ENCODE assay signal across 16 cellular contexts in the genomic region with DNA sequence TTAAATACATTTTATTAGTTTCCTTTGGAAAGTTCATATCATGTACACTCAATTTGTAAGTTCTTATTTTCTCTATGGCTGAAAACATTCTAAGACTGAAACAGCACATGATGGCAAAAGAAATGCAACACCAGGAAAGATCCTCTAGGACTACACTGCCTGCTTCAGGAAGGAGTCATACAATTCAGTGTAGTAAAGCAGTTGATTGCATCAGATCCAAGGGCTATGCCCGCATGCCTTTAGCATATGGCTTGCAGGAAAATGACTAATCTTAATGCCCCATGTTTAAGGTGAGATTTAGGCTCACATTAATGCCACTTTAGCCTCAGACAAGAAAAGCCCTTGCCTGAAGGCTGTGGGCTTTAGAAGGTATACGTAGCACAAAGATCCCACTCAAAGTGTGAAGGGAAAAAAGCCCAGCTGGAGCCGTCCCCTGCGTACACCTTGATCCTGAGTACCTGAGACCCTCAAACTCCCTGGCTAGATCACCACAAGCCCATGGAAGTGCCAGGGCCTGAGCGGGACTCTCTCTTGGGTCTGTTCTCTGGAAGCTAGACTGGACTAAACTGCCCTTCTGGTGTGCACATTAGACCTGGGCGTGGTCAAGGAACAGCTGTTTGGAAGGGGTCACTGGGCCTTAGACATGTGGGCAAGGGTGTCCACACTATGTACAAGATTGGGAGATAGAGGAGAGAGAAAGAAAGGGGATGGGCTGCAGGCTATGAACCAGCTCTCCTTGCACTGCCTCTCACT. TPM values are rescaled to one million over a fixed set of nuclear protein-coding genes. Genes with fewer than 3 reads are reported as not detected.
DNase-seq lines count a peak whose midpoint lies in the region; ATAC-seq, FAIRE-seq and TF ChIP-seq lines count a peak whose summit lies in the region.
"Had no signal": no experiment of that assay in that cellular context is flagged by ENCODE, and none has a peak within 500 bp of the region (broad histone marks: within the 10 kb centered on the region; RNA-seq: fewer than 3 reads in every experiment).

No MANE protein-coding gene starts in this region.

- intact Hi-C loops in thyroid gland (cut with DNase I) (no loop called here), esophagus muscularis mucosa (cut with DNase I) (no loop called here)

- ATAC-seq in GM18511 (IDR thresholded peaks at IDR 0.05; ENCODE audit: unreplicated experiment), result no peak

- no peaks in the 10 kb centered on the region for H3K27me3 ChIP-seq in adipocyte (replicated peaks; ENCODE audit: control insufficient read depth, insufficient read depth, low read length)
- no peaks in the 10 kb centered on the region for H3K27me3 ChIP-seq in thyroid gland
- H3K27me3 ChIP-seq in esophagus muscularis mucosa, result no peaks in the 10 kb centered on the region

- no peaks in the 10 kb centered on the region for H3K4me1 ChIP-seq in adipocyte (ENCODE audit: control insufficient read depth, insufficient read depth, low read length)
- no peaks in the 10 kb centered on the region for H3K4me1 ChIP-seq in thyroid gland
- no peaks in the 10 kb centered on the region for H3K4me1 ChIP-seq in esophagus muscularis mucosa

- TF ChIP-seq EP300 in esophagus muscularis mucosa (IDR thresholded peaks at IDR 0.05), result no peak

- H3K4me3 ChIP-seq in adipocyte (ENCODE audit: low read length), result no peak overlapping the region
- H3K4me3 ChIP-seq in thyroid gland (replicated peaks in 1 of 3), result no peak overlapping the region
- no peak overlapping the region for H3K4me3 ChIP-seq in esophagus muscularis mucosa

- TF ChIP-seq POLR2A in thyroid gland (IDR thresholded peaks at IDR 0.05) (no peak), esophagus muscularis mucosa (IDR thresholded peaks at IDR 0.05; ENCODE audit: low read depth) (no peak)

- TF ChIP-seq CTCF in D721Med (IDR thresholded peaks at IDR 0.05; ENCODE audit: insufficient read depth, missing control alignments) (peak; percentile 31), thyroid gland (IDR thresholded peaks at IDR 0.05) (no peak), esophagus muscularis mucosa (IDR thresholded peaks at IDR 0.05) (no peak)

- no peaks in the 10 kb centered on the region for H3K9me3 ChIP-seq in adipocyte (ENCODE audit: control insufficient read depth, low read length)
- H3K9me3 ChIP-seq in thyroid gland, result no peaks in the 10 kb centered on the region
- no peaks in the 10 kb centered on the region for H3K9me3 ChIP-seq in esophagus muscularis mucosa

- FAIRE-seq in D721Med (lab: Jason Lieb, UNC), result peak; percentile 99
- FAIRE-seq: GM19239 had no signal

- WGBS in thyroid gland, 2 donors, result 95 to 97% methylated on average over 6 of the region's 6 CpGs
- WGBS in esophagus muscularis mucosa, result 88% methylated on average over 6 of the region's 6 CpGs

- H3K27ac ChIP-seq in thyroid gland (no peak overlapping the region), esophagus muscularis mucosa (replicated peaks in 1 of 4) (no peak overlapping the region)

- DNase-seq in D721Med (ENCODE audit: insufficient read length, low spot score) (no peak), M059J (ENCODE audit: low read depth) (peak; percentile 1), adipocyte (ENCODE audit: low read depth) (peak; percentile 69), iris pigment epithelial cell (ENCODE audit: low read depth) (peak; percentile 4), thyroid gland (no peak), esophagus muscularis mucosa (ENCODE audit: extremely low spot score) (no peak)
- no peak for DNase-seq in activated CD8-positive, alpha-beta memory T cell treated with anti-CD3 and anti-CD28 coated beads for 24 hours
- DNase-seq: activated CD4-positive, alpha-beta T cell treated with anti-CD3 and anti-CD28 coated beads, Interleukin-2, amount 50 U/mL, for 48 hours; activated naive CD4-positive, alpha-beta T cell treated with Interleukin-2 at 50 U/mL for 16 hours; CD4-positive, alpha-beta T cell; cortex of kidney; HFFc6; nucleus accumbens; stimulated activated CD4-positive, alpha-beta T cell treated with anti-CD3 and anti-CD28 coated beads, Interleukin-15, amount 100 ng/mL, for 24 hours had no signal

- H3K36me3 ChIP-seq in adipocyte (ENCODE audit: control insufficient read depth, insufficient read depth, low read length, severe bottlenecking), result no peaks in the 10 kb centered on the region
- no peaks in the 10 kb centered on the region for H3K36me3 ChIP-seq in thyroid gland
- H3K36me3 ChIP-seq in esophagus muscularis mucosa, result no peaks in the 10 kb centered on the region

- H3K9ac ChIP-seq in adipocyte (ENCODE audit: low read length), result no peak overlapping the region

RNA-seq across cellular contexts. Expression of gene ESRRG, which starts 52.9 kb away (rescaled TPM):
- 0.07 TPM in 1 of 2 replicates, not detected in the other for total RNA-seq in M059J (2014; rRNA removed; shearing (Covaris generic))
- total RNA-seq in thyroid gland, result 10 to 100 TPM; 13.4 to 24.8 (median 18.9) TPM
- 1 to 10 TPM; 3.4 to 7.8 (median 5.7) TPM for total RNA-seq in esophagus muscularis mucosa
- total RNA-seq: CD4-positive, alpha-beta T cell had no signal

Comparison
In these comparisons a context has a peak if more than half of its experiments do, and no peak if none do; other contexts are left out.
1. DNase-seq: peak in M059J (single experiment), adipocyte (single experiment) and iris pigment epithelial cell (single experiment); none in D721Med (single experiment), activated CD8-positive, alpha-beta memory T cell treated with anti-CD3 and anti-CD28 coated beads for 24 hours (single experiment), thyroid gland (0 of 2) and esophagus muscularis mucosa (single experiment).